ENCODE assay signal across 27 cellular contexts in genomic region chr3:55514962-55515361, GRCh38.
"Had no signal": no experiment of that assay in that cellular context is flagged by ENCODE, and none has a peak within 500 bp of the region (broad histone marks: within the 10 kb centered on the region; RNA-seq: fewer than 3 reads in every experiment).

No MANE protein-coding gene starts in this region.

- H3K36me3 ChIP-seq: esophagus squamous epithelium, gastrocnemius medialis, heart right ventricle, left lung, lower lobe of right lung had no signal

- H3K4me3 Mint-ChIP-seq: dendritic cell treated with granulocyte-macrophage colony-stimulating factor and Interleukin-4, amounts not matched to agents 40 ng/mL and 50 ng/mL, for 4 days; effector memory CD8-positive, alpha-beta T cell; endodermal cell; mesothelial cell of epicardium had no signal

- H3K4me3 ChIP-seq: coronary artery, esophagus squamous epithelium, gastrocnemius medialis, heart right ventricle, left lung, lower lobe of right lung, mucosa of descending colon had no signal

- H3K36me3 Mint-ChIP-seq: mesothelial cell of epicardium had no signal

- H3K4me1 ChIP-seq: gastrocnemius medialis, heart right ventricle, left lung, lower lobe of right lung had no signal

- H3K27ac ChIP-seq: coronary artery, epithelial cell of prostate, esophagus squamous epithelium, gastrocnemius medialis, heart right ventricle, left lung, lower lobe of right lung had no signal

- H3K27me3 ChIP-seq: esophagus squamous epithelium had no signal

- H3K9me3 ChIP-seq: esophagus squamous epithelium, gastrocnemius medialis, heart right ventricle, left lung, lower lobe of right lung, mucosa of descending colon had no signal

- FAIRE-seq: colon, endometrium, islet of Langerhans, keratinocyte had no signal

- H3K27ac Mint-ChIP-seq: dendritic cell treated with granulocyte-macrophage colony-stimulating factor and Interleukin-4, amounts not matched to agents 40 ng/mL and 50 ng/mL, for 4 days; effector memory CD8-positive, alpha-beta T cell; endodermal cell; mesothelial cell of epicardium had no signal

- DNase-seq: effector CD8-positive, alpha-beta T cell; effector memory CD8-positive, alpha-beta T cell; endodermal cell; erythroblast; esophagus squamous epithelium; foreskin fibroblast; foreskin melanocyte; gastrocnemius medialis; glutamatergic neuron; head of caudate nucleus; heart right ventricle; hippocampal formation; left cardiac atrium; left lung; left ventricle myocardium superior; lower lobe of right lung; mesenchymal stem cell; mucosa of descending colon had no signal

- H3K27me3 Mint-ChIP-seq: effector memory CD8-positive, alpha-beta T cell had no signal

- ATAC-seq: effector memory CD8-positive, alpha-beta T cell; esophagus mucosa; gastrocnemius medialis; heart right ventricle; left cardiac atrium; left lung; left ventricle myocardium superior; lower lobe of right lung; mucosa of descending colon had no signal

- H3K9me3 Mint-ChIP-seq: dendritic cell treated with granulocyte-macrophage colony-stimulating factor and Interleukin-4, amounts not matched to agents 40 ng/mL and 50 ng/mL, for 4 days; effector memory CD8-positive, alpha-beta T cell; endodermal cell; mesothelial cell of epicardium had no signal
